In the genomic region with DNA sequence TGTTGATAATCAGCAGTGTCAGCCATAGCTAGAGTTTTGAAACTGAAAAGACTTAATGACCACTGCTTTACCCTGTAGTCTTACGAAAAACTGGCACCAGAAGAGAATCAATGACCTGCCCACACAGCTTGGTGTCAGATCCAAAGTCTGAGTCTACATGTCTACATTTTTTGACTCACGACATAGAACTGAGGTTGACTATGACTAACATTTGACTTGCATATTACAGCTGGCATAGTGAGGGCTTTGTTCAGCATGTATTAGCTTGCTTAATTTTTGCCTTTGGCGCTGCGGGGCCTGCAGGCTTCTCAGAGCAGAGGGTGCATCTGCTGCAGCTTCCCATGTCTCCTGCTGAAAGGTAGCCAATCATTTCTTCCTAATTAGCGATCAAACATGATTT, we compare ENCODE assay signal across 22 cellular contexts.
DNase-seq lines count a peak whose midpoint lies in the region; ATAC-seq and TF ChIP-seq lines count a peak whose summit lies in the region.
"Had no signal": no experiment of that assay in that cellular context is flagged by ENCODE, and none has a peak within 500 bp of the region (broad histone marks: within the 10 kb centered on the region; RNA-seq: fewer than 3 reads in every experiment).

No MANE protein-coding gene starts in this region.

- H3K79me2 ChIP-seq in GM23248 (ENCODE audit: insufficient read depth), result no peaks in the 10 kb centered on the region

- DNase-seq in AG08395 (ENCODE audit: low spot score) (peak; percentile 67), GM23248 (peak; percentile 96), RWPE2 (ENCODE audit: low spot score) (no peak), fibroblast of mammary gland (ENCODE audit: low read depth) (peak; percentile 25), DMS53 (lab: John Stamatoyannopoulos, UW) (no peak), left ventricle myocardium inferior (no peak), dorsolateral prefrontal cortex (no peak), HCEC 1CT (no peak)
- DNase-seq: activated CD4-positive, alpha-beta T cell treated with anti-CD3 and anti-CD28 coated beads, Interleukin-2, amount 50 U/mL, for 48 hours; activated gamma-delta T cell; CD4-positive, CD25-positive, alpha-beta regulatory T cell; DMS153; H7; Kasumi-1; mesendoderm; naive thymus-derived CD4-positive, alpha-beta T cell; NCI-H1436; right cardiac atrium had no signal

- H3K36me3 ChIP-seq in GM23248 (ENCODE audit: low read depth) (no peaks in the 10 kb centered on the region), RWPE2 (ENCODE audit: low read depth) (no peaks in the 10 kb centered on the region), left ventricle myocardium inferior (no peaks in the 10 kb centered on the region)
- H3K36me3 ChIP-seq: cardiac muscle cell, SJSA1, vagina had no signal

- H2AFZ ChIP-seq in GM23248, result no peak overlapping the region

- TF ChIP-seq CTCF in RWPE2 (IDR thresholded peaks at IDR 0.05; ENCODE audit: poor library complexity, severe bottlenecking) (no peak), fibroblast of mammary gland (conservative IDR thresholded peaks at IDR 0.05; ENCODE audit: control insufficient read depth, insufficient read depth, low read depth, low read length) (no peak), left ventricle myocardium inferior (IDR thresholded peaks at IDR 0.05; ENCODE audit: borderline replicate concordance) (no peak), dorsolateral prefrontal cortex (IDR thresholded peaks at IDR 0.05 in 54 of 56, conservative IDR thresholded peaks at IDR 0.05 in 2 of 56; ENCODE audit: low read depth in 1 of 56, partially characterized antibody in 56 of 56) (no peak)

- peak overlapping the region; percentile 71 for H3K4me2 ChIP-seq in GM23248 (ENCODE audit: unreplicated experiment)

- intact Hi-C loops in left ventricle myocardium inferior (cut with micrococcal nuclease) (no loop called here), dorsolateral prefrontal cortex (cut with DNase I) (no loop called here)

- H3K9me3 ChIP-seq in GM23248 (ENCODE audit: low read depth), result no peaks in the 10 kb centered on the region
- H3K9me3 ChIP-seq in RWPE2 (ENCODE audit: severe bottlenecking), result no peaks in the 10 kb centered on the region
- H3K9me3 ChIP-seq in left ventricle myocardium inferior (replicated peaks), result no peaks in the 10 kb centered on the region
- H3K9me3 ChIP-seq: SJSA1, vagina had no signal

- 0 out of 2 replicates have a peak overlapping the region, but pooled peaks have one; percentile 36 for H3K4me3 ChIP-seq in GM23248
- no peak overlapping the region for H3K4me3 ChIP-seq in RWPE2 (ENCODE audit: severe bottlenecking)
- no peak overlapping the region for H3K4me3 ChIP-seq in fibroblast of mammary gland (ENCODE audit: control insufficient read depth, low read depth, low read length)
- no peak overlapping the region for H3K4me3 ChIP-seq in left ventricle myocardium inferior
- peak overlapping the region in 1 of 59 donors; percentile 29 for H3K4me3 ChIP-seq in dorsolateral prefrontal cortex
- H3K4me3 ChIP-seq: cardiac muscle cell, SJSA1, vagina had no signal

- no peak overlapping the region for H3K9ac ChIP-seq in GM23248

- H3F3A ChIP-seq in GM23248 (ENCODE audit: insufficient read depth), result peaks cover 10% of the 10 kb centered on the region; the same call in 1 of the 2 replicates

- H3K27me3 ChIP-seq in GM23248 (replicated peaks; ENCODE audit: insufficient read depth) (no peaks in the 10 kb centered on the region), RWPE2 (ENCODE audit: insufficient read depth, poor library complexity, severe bottlenecking) (no peaks in the 10 kb centered on the region), left ventricle myocardium inferior (ENCODE audit: low read depth) (peaks cover 6% of the 10 kb centered on the region), dorsolateral prefrontal cortex (peaks cover 0 to 13% (median 0%) of the 10 kb centered on the region in 45 donors)
- H3K27me3 ChIP-seq: cardiac muscle cell, vagina had no signal

- H3K27ac ChIP-seq in GM23248, result peak overlapping the region; percentile 82
- H3K27ac ChIP-seq in RWPE2 (ENCODE audit: poor library complexity, severe bottlenecking), result no peak overlapping the region
- no peak overlapping the region for H3K27ac ChIP-seq in left ventricle myocardium inferior (replicated peaks)
- H3K27ac ChIP-seq in dorsolateral prefrontal cortex, result no peak overlapping the region
- H3K27ac ChIP-seq: cardiac muscle cell, SJSA1, vagina had no signal

- H3K9me2 ChIP-seq in GM23248 (ENCODE audit: insufficient read depth), result no peaks in the 10 kb centered on the region

- in situ Hi-C loops in GM23248 (cut with MboI), result no loop called here

- no peaks in the 10 kb centered on the region for H4K20me1 ChIP-seq in GM23248 (ENCODE audit: insufficient read depth)

- ATAC-seq in RWPE2 (ENCODE audit: low read depth), result peak; percentile 84
- ATAC-seq: naive thymus-derived CD4-positive, alpha-beta T cell; right cardiac atrium; WTC11 had no signal

- 39 to 42% methylated on average over 5 of the region's 5 CpGs for WGBS in GM23248 (ENCODE audit: low coverage in 1 of 2, low lambda C conversion rate in 2 of 2, missing lambda C conversion rate in 2 of 2), 2 experiments

- H3K4me1 ChIP-seq in GM23248 (ENCODE audit: insufficient read depth) (peaks cover 28% of the 10 kb centered on the region), RWPE2 (ENCODE audit: insufficient read depth, poor library complexity, severe bottlenecking) (peaks cover 7% of the 10 kb centered on the region), left ventricle myocardium inferior (no peaks in the 10 kb centered on the region)
- H3K4me1 ChIP-seq: SJSA1, vagina had no signal

Comparison
In these comparisons a context has a peak if more than half of its experiments do, and no peak if none do; other contexts are left out.
1. DNase-seq: peak in AG08395 (single experiment), GM23248 (single experiment) and fibroblast of mammary gland (single experiment); none in RWPE2 (single experiment), DMS53 (single experiment), left ventricle myocardium inferior (single experiment), dorsolateral prefrontal cortex (0 of 10) and HCEC 1CT (single experiment).